ENCODE assay signal across 1 cellular context in the genomic region with DNA sequence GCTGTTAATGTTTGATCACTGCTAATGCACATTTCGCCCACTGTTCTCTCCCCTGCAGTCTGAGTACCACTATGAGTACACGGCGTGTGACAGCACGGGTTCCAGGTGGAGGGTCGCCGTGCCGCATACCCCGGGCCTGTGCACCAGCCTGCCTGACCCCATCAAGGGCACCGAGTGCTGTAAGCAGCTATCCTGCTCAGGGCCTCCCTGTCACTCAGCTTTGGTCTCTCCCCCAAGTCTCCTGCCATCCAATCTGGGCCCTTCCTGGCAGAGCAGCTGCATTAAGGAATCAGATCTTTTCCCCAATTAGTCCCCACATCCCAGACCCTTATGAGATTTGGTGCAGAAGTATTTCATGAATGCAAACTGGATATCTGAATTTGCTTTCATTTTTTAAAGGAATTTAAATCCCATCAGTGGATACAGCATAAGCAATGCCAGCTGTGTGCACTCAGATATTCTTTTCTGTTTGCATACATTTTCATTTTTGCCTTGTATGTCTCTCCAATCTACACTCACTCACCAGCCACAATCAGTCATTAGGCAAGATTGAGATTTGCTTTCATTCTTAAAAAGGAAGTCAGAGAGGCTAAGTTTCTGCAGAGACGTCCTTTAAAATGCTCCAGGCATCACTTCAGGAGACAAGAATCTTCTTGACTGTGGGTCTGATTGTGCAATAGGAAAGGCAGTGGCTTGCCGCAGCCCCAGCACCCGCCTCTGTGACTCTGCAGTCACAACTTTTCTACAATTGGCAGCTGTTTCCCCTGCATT.
A peak's percentile ranks its signal among the peaks of the same experiment; 100 is the strongest.
TF ChIP-seq lines count a peak whose summit lies in the region.

No MANE protein-coding gene starts in this region.

TF ChIP-seq in HepG2, 621 proteins besides CTCF, POLR2A, EP300 and RAD21:
- TF ChIP-seq ZFP91 (CRISPR knock-in tag; IDR thresholded peaks at IDR 0.05; ENCODE audit: borderline replicate concordance): peak; percentile 40; the same call in 1 of the 2 replicates
- peak; percentile 96 for TF ChIP-seq CEBPB (IDR thresholded peaks at IDR 0.05; ENCODE audit: borderline replicate concordance, low read depth, low read length)
- peak; percentile 92 for TF ChIP-seq CEBPG (CRISPR knock-in tag; IDR thresholded peaks at IDR 0.05)
- no peak for TF ChIP-seq RELA (CRISPR knock-in tag; IDR thresholded peaks at IDR 0.05)
- TF ChIP-seq ZMAT5 (CRISPR knock-in tag; IDR thresholded peaks at IDR 0.05; ENCODE audit: borderline replicate concordance, low read depth): no peak
- no peak for TF ChIP-seq ARNT2 (CRISPR knock-in tag; IDR thresholded peaks at IDR 0.05; ENCODE audit: low read depth)
- no peak for TF ChIP-seq KAT7 (CRISPR knock-in tag; IDR thresholded peaks at IDR 0.05; ENCODE audit: borderline replicate concordance)
- no peak for TF ChIP-seq IRF2 (CRISPR knock-in tag; IDR thresholded peaks at IDR 0.05)
- TF ChIP-seq, protein P1, sequence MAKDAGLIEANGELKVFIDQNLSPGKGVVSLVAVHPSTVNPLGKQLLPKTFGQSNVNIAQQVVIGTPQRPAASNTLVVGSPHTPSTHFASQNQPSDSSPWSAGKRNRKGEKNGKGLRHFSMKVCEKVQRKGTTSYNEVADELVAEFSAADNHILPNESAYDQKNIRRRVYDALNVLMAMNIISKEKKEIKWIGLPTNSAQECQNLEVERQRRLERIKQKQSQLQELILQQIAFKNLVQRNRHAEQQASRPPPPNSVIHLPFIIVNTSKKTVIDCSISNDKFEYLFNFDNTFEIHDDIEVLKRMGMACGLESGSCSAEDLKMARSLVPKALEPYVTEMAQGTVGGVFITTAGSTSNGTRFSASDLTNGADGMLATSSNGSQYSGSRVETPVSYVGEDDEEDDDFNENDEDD (CRISPR knock-in tag; IDR thresholded peaks at IDR 0.05; ENCODE audit: borderline replicate concordance): no peak
- no peak for TF ChIP-seq MAF1 (CRISPR knock-in tag; IDR thresholded peaks at IDR 0.05; ENCODE audit: borderline replicate concordance)
- TF ChIP-seq GTF2F1 (IDR thresholded peaks at IDR 0.05; ENCODE audit: low read length): no peak
- TF ChIP-seq EEA1 (CRISPR knock-in tag; IDR thresholded peaks at IDR 0.05; ENCODE audit: borderline replicate concordance): no peak
- TF ChIP-seq CBX2 (IDR thresholded peaks at IDR 0.05; ENCODE audit: low read depth, low read length): no peak
- TF ChIP-seq CBX2 (CRISPR knock-in tag; IDR thresholded peaks at IDR 0.05; ENCODE audit: low read depth): no peak
- TF ChIP-seq SIX1 (CRISPR knock-in tag; IDR thresholded peaks at IDR 0.05; ENCODE audit: borderline replicate concordance): no peak
- TF ChIP-seq GLI4 (CRISPR knock-in tag; IDR thresholded peaks at IDR 0.05; ENCODE audit: borderline replicate concordance): no peak
- no peak for TF ChIP-seq MXD3 (CRISPR knock-in tag; IDR thresholded peaks at IDR 0.05)
- no peak for TF ChIP-seq AHDC1 (CRISPR knock-in tag; IDR thresholded peaks at IDR 0.05; ENCODE audit: borderline replicate concordance)
- no peak for TF ChIP-seq HOXA3 (CRISPR knock-in tag; IDR thresholded peaks at IDR 0.05)
- no peak for TF ChIP-seq HNF4G (IDR thresholded peaks at IDR 0.05; ENCODE audit: borderline replicate concordance, low read depth, low read length)
- no peak for TF ChIP-seq HNF4G (CRISPR knock-in tag; IDR thresholded peaks at IDR 0.05; ENCODE audit: borderline replicate concordance, low read depth)
- no peak for TF ChIP-seq HIVEP1 (CRISPR knock-in tag; IDR thresholded peaks at IDR 0.05)
- no peak for TF ChIP-seq MLX (CRISPR knock-in tag; IDR thresholded peaks at IDR 0.05)
- TF ChIP-seq STAT6 (CRISPR knock-in tag; IDR thresholded peaks at IDR 0.05; ENCODE audit: borderline replicate concordance): no peak
- TF ChIP-seq ZNF143 (CRISPR knock-in tag; IDR thresholded peaks at IDR 0.05): no peak
